Comparison of ENCODE assay signal across 9 cellular contexts in the genomic region with DNA sequence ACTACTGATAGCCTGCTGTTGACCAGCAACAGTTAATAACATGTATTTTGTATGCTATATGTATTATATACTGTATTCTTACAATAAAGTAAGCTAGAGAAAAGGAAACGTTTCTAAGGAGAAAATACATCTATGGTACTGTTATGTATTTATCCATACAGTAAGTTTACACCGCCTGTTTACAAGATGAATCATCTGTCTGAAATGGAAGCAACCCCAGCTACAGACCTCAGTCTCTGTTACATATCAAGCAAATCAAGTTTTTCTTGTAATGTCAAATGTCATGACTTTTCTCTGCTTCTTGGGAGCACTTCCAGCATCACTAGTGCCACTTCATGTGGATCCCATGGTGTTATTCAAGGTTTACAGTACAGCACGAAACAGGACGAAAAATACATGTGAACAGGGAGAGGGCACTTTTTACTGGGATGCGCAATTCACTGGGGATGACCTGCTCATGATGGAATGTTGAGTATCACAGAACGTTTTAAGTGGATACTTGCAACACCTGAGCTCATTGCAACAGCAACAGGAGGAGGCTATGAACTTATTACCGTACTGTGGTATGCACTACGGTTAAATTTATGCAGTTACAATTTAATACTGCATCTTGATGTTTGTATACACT. TPM values are rescaled to one million over a fixed set of nuclear protein-coding genes. Genes with fewer than 3 reads are reported as not detected.
DNase-seq lines count a peak whose midpoint lies in the region; ATAC-seq, FAIRE-seq and TF ChIP-seq lines count a peak whose summit lies in the region.
"Not testable (repeated sequence)": the region's sequence is repeated elsewhere in the genome, so short reads cannot be mapped to it uniquely, and the experiment has no call there.
"Had no signal": no experiment of that assay in that cellular context is flagged by ENCODE, and none has a peak within 500 bp of the region (broad histone marks: within the 10 kb centered on the region; RNA-seq: fewer than 3 reads in every experiment).

No MANE protein-coding gene starts in this region.

- H3K9ac ChIP-seq in PC-3 (ENCODE audit: low read length), result not testable (repeated sequence)

- not testable (repeated sequence) for H3K4me3 ChIP-seq in A549; Caco-2 (ENCODE audit: low read depth, low read length); PC-3 (ENCODE audit: low read length); RWPE2 (ENCODE audit: severe bottlenecking); left lung; right lobe of liver; lung; upper lobe of right lung

- not testable (repeated sequence) for H3K27ac Mint-ChIP-seq in Caco-2 (ENCODE audit: unreplicated experiment)

- H3K4me2 ChIP-seq in A549; PC-3 (ENCODE audit: low read length): not testable (repeated sequence)

- not testable (repeated sequence) for H3K27me3 ChIP-seq in Caco-2 (replicated peaks; ENCODE audit: control insufficient read depth, insufficient read depth, low read length); PC-3 (ENCODE audit: low read length); RWPE2 (ENCODE audit: insufficient read depth, poor library complexity, severe bottlenecking); left lung; right lobe of liver; lung (ENCODE audit: control insufficient read depth, insufficient read depth); upper lobe of right lung

- POLR2A ChIA-PET in A549 (lab: Yijun Ruan, JAX); Caco-2 (lab: Charles Lee); PC-3 (lab: Charles Lee; ENCODE audit: unreplicated experiment): not testable (repeated sequence)

- H4K20me1 ChIP-seq in PC-3 (ENCODE audit: low read length), result not testable (repeated sequence)

- TF ChIP-seq EP300 in A549 (IDR thresholded peaks at IDR 0.05), result not testable (repeated sequence)

- FAIRE-seq in A549 (lab: Jason Lieb, UNC), result not testable (repeated sequence)

- not testable (repeated sequence) for H3K27ac ChIP-seq in A549; PC-3 (ENCODE audit: low read length); RWPE2 (ENCODE audit: poor library complexity, severe bottlenecking); left lung; right lobe of liver; lung (ENCODE audit: low read depth in 1 of 2, low read length in 1 of 2); upper lobe of right lung

- TF ChIP-seq CTCF in A549 (IDR thresholded peaks at IDR 0.05); Caco-2 (IDR thresholded peaks at IDR 0.05; ENCODE audit: insufficient read depth in 1 of 2, low read depth in 1 of 2, low read length in 1 of 2, severe bottlenecking in 1 of 2, unreplicated experiment in 1 of 2); PC-3 (conservative IDR thresholded peaks at IDR 0.05; ENCODE audit: low read depth, low read length); RWPE2 (IDR thresholded peaks at IDR 0.05; ENCODE audit: poor library complexity, severe bottlenecking); left lung (IDR thresholded peaks at IDR 0.05); right lobe of liver (IDR thresholded peaks at IDR 0.05); lung (IDR thresholded peaks at IDR 0.05; ENCODE audit: control extremely low read depth, extremely low read depth); upper lobe of right lung (IDR thresholded peaks at IDR 0.05): not testable (repeated sequence)

- H3K4me1 ChIP-seq in A549; Caco-2; PC-3 (ENCODE audit: insufficient read depth, low read length); RWPE2 (ENCODE audit: insufficient read depth, poor library complexity, severe bottlenecking); left lung; right lobe of liver; lung (ENCODE audit: control insufficient read depth in 2 of 2, insufficient read depth in 2 of 2, low read length in 2 of 2); upper lobe of right lung: not testable (repeated sequence)

- not testable (repeated sequence) for H3K27me3 Mint-ChIP-seq in Caco-2 (ENCODE audit: insufficient read depth, unreplicated experiment)

- not testable (repeated sequence) for H3K9me3 Mint-ChIP-seq in Caco-2 (ENCODE audit: unreplicated experiment)

- not testable (repeated sequence) for H2AFZ ChIP-seq in PC-3 (ENCODE audit: low read length)

- not testable (repeated sequence) for H3K36me3 Mint-ChIP-seq in Caco-2 (ENCODE audit: insufficient read depth, unreplicated experiment)

- H3K79me2 ChIP-seq in PC-3 (ENCODE audit: low read length), result not testable (repeated sequence)

- peak; percentile 36 to 54; a peak in 3 of 6 replicates for ATAC-seq in A549
- ATAC-seq in PC-3, result 0 out of 2 replicates have a peak, but pooled peaks have one; percentile 35
- ATAC-seq in RWPE2 (ENCODE audit: low read depth), result peak; percentile 75
- ATAC-seq in left lung, result peak; percentile 49
- not testable (repeated sequence) for ATAC-seq in right lobe of liver
- peak; percentile 30 for ATAC-seq in lung (ENCODE audit: insufficient read depth, low FRiP score)
- ATAC-seq in upper lobe of right lung, result peak; percentile 55

- CTCF ChIA-PET in A549 (lab: Yijun Ruan, JAX); Caco-2 (lab: Charles Lee); PC-3 (lab: Charles Lee): not testable (repeated sequence)

- WGBS in A549 (ENCODE audit: missing lambda C conversion rate), result 51% methylated on average over 5 of the region's 8 CpGs
- 42% methylated on average over 3 of the region's 8 CpGs for WGBS in right lobe of liver (ENCODE audit: insufficient coverage, low coverage, low lambda C conversion rate, missing lambda C conversion rate)
- 68 to 81% methylated on average over 3 to 4 of the region's 8 CpGs for WGBS in lung, 2 donors

- intact Hi-C loops in Caco-2 (cut with micrococcal nuclease; ENCODE audit: unreplicated experiment); PC-3 (cut with micrococcal nuclease); left lung (cut with DNase I); right lobe of liver (cut with DNase I); upper lobe of right lung (cut with DNase I): not testable (repeated sequence)

- not testable (repeated sequence) for H3F3A ChIP-seq in PC-3 (ENCODE audit: low read length, unreplicated experiment)

- BruUV-seq in Caco-2 (replicated peaks; lab: Mats Ljungman, UMichigan), result TSS peak; percentile 23
- BruUV-seq in PC-3 (replicated peaks; lab: Mats Ljungman, UMichigan), result not testable (repeated sequence)

- H3K36me3 ChIP-seq in Caco-2 (ENCODE audit: control insufficient read depth, insufficient read depth, low read length); PC-3 (ENCODE audit: low read depth, low read length); RWPE2 (ENCODE audit: low read depth); left lung; right lobe of liver; lung (ENCODE audit: control insufficient read depth in 2 of 2, insufficient read depth in 2 of 2, low read length in 2 of 2); upper lobe of right lung: not testable (repeated sequence)

- not testable (repeated sequence) for DNase-seq in A549 (ENCODE audit: low read depth in 1 of 2, low spot score in 1 of 2); PC-3; RWPE2 (ENCODE audit: low spot score); left lung; right lobe of liver; lung (ENCODE audit: low spot score); upper lobe of right lung
- peak in 1 of 2 experiments; percentile 5 for DNase-seq in Caco-2

- not testable (repeated sequence) for TF ChIP-seq POLR2A in A549 (IDR thresholded peaks at IDR 0.05; ENCODE audit: low read length)
- peak; percentile 27 for TF ChIP-seq POLR2A in right lobe of liver (IDR thresholded peaks at IDR 0.05)

- not testable (repeated sequence) for TF ChIP-seq RAD21 in A549 (conservative IDR thresholded peaks at IDR 0.05 in 1 of 2, IDR thresholded peaks at IDR 0.05 in 1 of 2)

- not testable (repeated sequence) for H3K4me1 Mint-ChIP-seq in Caco-2 (ENCODE audit: low read depth, unreplicated experiment)

- not testable (repeated sequence) for H3K9me2 ChIP-seq in PC-3 (replicated peaks; ENCODE audit: low read length)

- not testable (repeated sequence) for H3K9me3 ChIP-seq in A549; Caco-2; PC-3 (ENCODE audit: low read length); RWPE2 (ENCODE audit: severe bottlenecking); left lung; right lobe of liver; lung (ENCODE audit: control insufficient read depth in 2 of 2, insufficient read depth in 1 of 2, low read length in 1 of 2); upper lobe of right lung

- H3K4me3 Mint-ChIP-seq in Caco-2 (ENCODE audit: unreplicated experiment), result not testable (repeated sequence)

RNA-seq across cellular contexts. Expression of a gene that starts 2.5 kb away (rescaled TPM):
- 1.7 TPM in 2 replicates for polyA plus RNA-seq in A549 (2011; rRNA removed)
- polyA plus RNA-seq in A549 (2012; cell fraction: cytosol; rRNA removed), result 0.22 and 0.39 TPM in 2 replicates
- polyA plus RNA-seq in A549 (2012; cell fraction: nucleus; rRNA removed), result 0.80 and 1.3 TPM in 2 replicates
- polyA plus RNA-seq in A549 (2017; fragmentation: RNase III; extraction: RNeasy Plus Mini Kit Qiagen cat#74134 plus additional on column Dnase treatment), result 0.59 to 1.0 TPM in 2 of 3 replicates, not detected in the other
- polyA minus RNA-seq in A549 (2011; rRNA and poly(A)+ RNA removed), result 0.70 and 1.2 TPM in 2 replicates
- 1.3 TPM in 1 of 2 replicates, not detected in the other for total RNA-seq in Caco-2 (2022)
- 0.62 and 2.9 TPM in 2 replicates for total RNA-seq in PC-3 (2014; rRNA removed)
- total RNA-seq in left lung, result 1 to 10 TPM; 1.3 to 2.6 TPM
- total RNA-seq in right lobe of liver, result 100 to 1,000 TPM; 103 to 189 (median 134) TPM
- total RNA-seq in lung, result 1 to 10 TPM in 1 of 2 donors, under 1 TPM in 1; 0.92 to 8.3 TPM
- 1 to 10 TPM in 1 of 2 donors, under 1 TPM in 1; 0.72 to 1.8 TPM for polyA plus RNA-seq in lung
- 3.3 TPM for total RNA-seq in upper lobe of right lung
- total RNA-seq: Calu3 had no signal

Comparison
In these comparisons a context has a peak if more than half of its experiments do, and no peak if none do; other contexts are left out.
1. RNA of a gene that starts 2.5 kb away (total RNA-seq): 103 to 189 TPM in right lobe of liver; 0.92 to 8.3 TPM in lung, 3.3 TPM in upper lobe of right lung (single experiment), 1.3 to 2.6 TPM in left lung, 0.62 to 2.9 TPM in PC-3 and 1.3 TPM in Caco-2; every median in the first group is over 10 times any median in the second.